Comparison of ENCODE assay signal across 9 cellular contexts in the genomic region with DNA sequence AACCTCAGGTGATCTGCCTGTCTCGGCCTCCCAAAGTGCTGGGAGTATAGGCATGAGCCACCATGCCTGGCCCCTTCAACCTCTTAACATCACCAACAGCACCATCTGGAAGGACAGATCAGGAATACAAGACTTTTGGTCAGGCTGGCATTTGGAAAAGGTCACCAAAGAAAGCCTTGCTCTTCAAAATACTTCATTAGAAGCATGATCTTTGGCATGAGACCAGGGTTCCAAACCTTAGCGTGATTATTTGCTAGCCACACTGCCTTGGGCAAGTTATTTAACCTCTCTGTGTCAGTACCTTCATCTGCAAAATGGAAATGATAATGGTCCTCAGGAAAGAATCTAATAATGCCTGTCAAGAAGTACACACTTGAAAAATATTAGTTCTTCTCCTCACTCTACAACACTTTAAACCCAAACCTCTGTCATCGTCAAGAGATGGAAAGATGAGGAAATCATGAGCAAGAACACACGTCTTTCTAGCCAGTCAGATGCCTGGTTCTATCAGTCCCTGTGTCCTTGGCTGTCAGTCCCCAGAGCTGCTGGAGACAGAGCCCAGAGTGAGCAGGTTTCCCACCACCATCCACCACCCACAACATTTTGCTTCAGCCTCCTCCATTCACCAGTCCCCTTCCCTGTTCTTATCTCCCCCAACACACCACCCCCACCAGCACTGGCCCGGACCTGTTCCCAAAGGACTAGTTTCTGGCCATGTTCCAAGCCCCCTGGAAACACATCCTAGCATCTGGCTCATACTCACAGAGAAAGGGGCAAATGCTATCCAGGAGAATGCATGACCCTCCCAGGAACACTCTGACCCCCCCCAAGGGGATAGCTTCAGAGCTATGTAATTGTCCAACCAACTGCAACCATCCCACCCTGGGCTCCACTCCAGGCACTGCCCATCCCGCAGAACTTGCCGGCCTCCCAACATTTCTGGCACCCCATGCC. TPM values are rescaled to one million over a fixed set of nuclear protein-coding genes. Genes with fewer than 3 reads are reported as not detected.
DNase-seq lines count a peak whose midpoint lies in the region; ATAC-seq, FAIRE-seq and TF ChIP-seq lines count a peak whose summit lies in the region.
"Had no signal": no experiment of that assay in that cellular context is flagged by ENCODE, and none has a peak within 500 bp of the region (broad histone marks: within the 10 kb centered on the region; RNA-seq: fewer than 3 reads in every experiment).

No MANE protein-coding gene starts in this region.

- peaks cover 16% of the 10 kb centered on the region for H3K4me1 Mint-ChIP-seq in stimulated activated effector memory CD8-positive, alpha-beta T cell treated with anti-CD3 and anti-CD28 coated beads, Interleukin-12 subunit alpha, Interleukin-12 subunit beta, amount 100 ng/mL, for 72 hours

- DNase-seq in astrocyte of the spinal cord (ENCODE audit: low read depth, low spot score): no peak
- peak; percentile 66 for DNase-seq in Right ventricle myocardium superior
- DNase-seq in prostate gland (ENCODE audit: low spot score): no peak
- DNase-seq in stimulated activated effector memory CD8-positive, alpha-beta T cell treated with anti-CD3 and anti-CD28 coated beads, Interleukin-12 subunit alpha, Interleukin-12 subunit beta, amount 100 ng/mL, for 72 hours (ENCODE audit: low spot score in 2 of 2): no peak
- no peak for DNase-seq in H54 (ENCODE audit: insufficient read length, low spot score)
- DNase-seq in ecto neural progenitor cell (ENCODE audit: low spot score): no peak

- ATAC-seq in Right ventricle myocardium superior (ENCODE audit: poor library complexity) (peak; percentile 76), GM18909 (IDR thresholded peaks at IDR 0.05; ENCODE audit: poor library complexity, unreplicated experiment) (no peak)
- no peak for ATAC-seq in stimulated activated effector memory CD8-positive, alpha-beta T cell treated with anti-CD3 and anti-CD28 coated beads, Interleukin-12 subunit alpha, Interleukin-12 subunit beta, amount 100 ng/mL, for 72 hours

- WGBS in prostate gland: 35% methylated on average over 7 of the region's 7 CpGs

- no peaks in the 10 kb centered on the region for H3K27me3 ChIP-seq in prostate gland (replicated peaks; ENCODE audit: insufficient read depth)

- peaks cover 12% of the 10 kb centered on the region for H3K4me1 ChIP-seq in prostate gland (replicated peaks)

- peak overlapping the region; percentile 83 for H3K4me3 ChIP-seq in astrocyte of the spinal cord (ENCODE audit: low read depth, low read length)
- H3K4me3 ChIP-seq in prostate gland: peak overlapping the region in 1 of 2 donors; percentile 87

- H3K36me3 ChIP-seq in prostate gland: no peaks in the 10 kb centered on the region

- no peaks in the 10 kb centered on the region for H3K36me3 Mint-ChIP-seq in stimulated activated effector memory CD8-positive, alpha-beta T cell treated with anti-CD3 and anti-CD28 coated beads, Interleukin-12 subunit alpha, Interleukin-12 subunit beta, amount 100 ng/mL, for 72 hours

- no peak for TF ChIP-seq CTCF in C4-2B (conservative IDR thresholded peaks at IDR 0.05)
- TF ChIP-seq CTCF in astrocyte of the spinal cord (IDR thresholded peaks at IDR 0.05; ENCODE audit: low read depth, low read length): no peak
- TF ChIP-seq CTCF in prostate gland (IDR thresholded peaks at IDR 0.05): no peak

- H3K27ac ChIP-seq in C4-2B: peak overlapping the region; percentile 96; the same call in 1 of the 2 replicates
- peak overlapping the region; percentile 9 to 88 for H3K27ac ChIP-seq in prostate gland

- no peak for TF ChIP-seq POLR2A in prostate gland (IDR thresholded peaks at IDR 0.05)
- no peak for TF ChIP-seq POLR2A in H54 (IDR thresholded peaks at IDR 0.05; ENCODE audit: low read depth, low read length)

- in situ Hi-C loops in astrocyte of the spinal cord (cut with HindIII; ENCODE audit: low sequenced_read_pairs): no loop called here

- no peak overlapping the region for H3K4me3 Mint-ChIP-seq in stimulated activated effector memory CD8-positive, alpha-beta T cell treated with anti-CD3 and anti-CD28 coated beads, Interleukin-12 subunit alpha, Interleukin-12 subunit beta, amount 100 ng/mL, for 72 hours

- intact Hi-C loops in Right ventricle myocardium superior (cut with DNase I) (no loop called here), prostate gland (cut with DNase I) (no loop called here)

- no peak for FAIRE-seq in H54 (lab: Jason Lieb, UNC)
- FAIRE-seq: colon had no signal

- H3K9me3 Mint-ChIP-seq in stimulated activated effector memory CD8-positive, alpha-beta T cell treated with anti-CD3 and anti-CD28 coated beads, Interleukin-12 subunit alpha, Interleukin-12 subunit beta, amount 100 ng/mL, for 72 hours: no peaks in the 10 kb centered on the region

- H3K9me3 ChIP-seq in prostate gland: no peaks in the 10 kb centered on the region

- H3K27ac Mint-ChIP-seq in stimulated activated effector memory CD8-positive, alpha-beta T cell treated with anti-CD3 and anti-CD28 coated beads, Interleukin-12 subunit alpha, Interleukin-12 subunit beta, amount 100 ng/mL, for 72 hours: no peak overlapping the region

RNA-seq across cellular contexts. Expression of gene ADCY6, which starts 2.0 kb away (rescaled TPM):
- 52.1 TPM for total RNA-seq in Right ventricle myocardium superior
- 10 to 100 TPM; 35.3 to 73.5 TPM for total RNA-seq in prostate gland

RNA-seq across cellular contexts. Expression of gene CACNB3, which starts 31.4 kb away (rescaled TPM):
- 5.9 TPM for total RNA-seq in Right ventricle myocardium superior
- total RNA-seq in prostate gland: 10 to 100 TPM in 1 of 2 donors, 1 to 10 TPM in 1; 4.6 to 21.8 TPM
